10 cellular contexts compared by ENCODE assay signal in genomic region chr7:100679927-100680588, GRCh38. TPM values are rescaled to one million over a fixed set of nuclear protein-coding genes. Genes with fewer than 3 reads are reported as not detected.
DNase-seq lines count a peak whose midpoint lies in the region; ATAC-seq and TF ChIP-seq lines count a peak whose summit lies in the region.
"Had no signal": no experiment of that assay in that cellular context is flagged by ENCODE, and none has a peak within 500 bp of the region (broad histone marks: within the 10 kb centered on the region; RNA-seq: fewer than 3 reads in every experiment).

No MANE protein-coding gene starts in this region.

- no peak overlapping the region for H2BK120ac ChIP-seq in IMR-90 (ENCODE audit: low read depth, low read length)

- H4K8ac ChIP-seq in IMR-90 (ENCODE audit: low read depth in 2 of 2, low read length in 2 of 2), result no peak overlapping the region

- POLR2A ChIA-PET in IMR-90 (lab: Charles Lee; ENCODE audit: unreplicated experiment), result interaction anchor here (1.1 kb wide), 1 partner anchor 13 kb away, joined by 5 read pairs; the partner anchor contains the start of gene GIGYF1
- POLR2A ChIA-PET in naive thymus-derived CD8-positive, alpha-beta T cell (lab: Charles Lee), result interaction anchor here (0.6 to 11.9 kb wide), 14 partner anchors 11 to 383 kb away, joined by 3 to 170 read pairs (median 5); partner anchors contain the start of genes FBXO24, GIGYF1, LRCH4 and MOSPD3

- no peak overlapping the region for H2BK5ac ChIP-seq in IMR-90 (ENCODE audit: low read depth, low read length, poor library complexity, severe bottlenecking)

- H3K9me3 ChIP-seq in IMR-90 (ENCODE audit: control insufficient read depth, insufficient read depth, low read length), result no peaks in the 10 kb centered on the region

- H3K36me3 ChIP-seq in IMR-90 (ENCODE audit: control insufficient read depth, insufficient read depth, low read length), result peaks cover 77% of the 10 kb centered on the region

- H3K18ac ChIP-seq in IMR-90 (ENCODE audit: low read depth, low read length), result no peak overlapping the region

- no peak overlapping the region for H2AFZ ChIP-seq in IMR-90 (replicated peaks; ENCODE audit: low read length, poor library complexity)

- no peak overlapping the region for H2AK5ac ChIP-seq in IMR-90 (ENCODE audit: low read depth, low read length)

- intact Hi-C loops in IMR-90 (cut with micrococcal nuclease), result no loop called here

- H3K27me3 Mint-ChIP-seq in naive thymus-derived CD8-positive, alpha-beta T cell, result no peaks in the 10 kb centered on the region

- no peak overlapping the region for H3K56ac ChIP-seq in IMR-90 (ENCODE audit: extremely low read depth, insufficient read depth, low read length)

- no peak overlapping the region for H3K4me3 ChIP-seq in IMR-90 (ENCODE audit: insufficient read depth, low read depth, low read length)

- in situ Hi-C loops in IMR-90 (cut with MboI; ENCODE audit: low sequenced_read_pairs), result loop anchor here (10.0 kb wide), 1 partner anchor 205 kb away; the partner anchor contains the start of gene TSC22D4

- peaks cover 9% of the 10 kb centered on the region for H3K4me1 ChIP-seq in IMR-90 (ENCODE audit: control insufficient read depth, insufficient read depth, low read length)

- WGBS in IMR-90 (ENCODE audit: extremely low coverage in 2 of 2, insufficient read length in 1 of 2), 2 experiments, result 91% methylated on average over 4 of the region's 14 CpGs; no CpG with 5 or more reads in 1 of the 2 experiments

- H3K4me3 Mint-ChIP-seq in naive thymus-derived CD8-positive, alpha-beta T cell, result peak overlapping the region in 5 of 10 donors; percentile 22 to 54 (median 48)

- no peak overlapping the region for H4K5ac ChIP-seq in IMR-90 (ENCODE audit: low read depth, low read length)

- H3K27me3 ChIP-seq in IMR-90 (ENCODE audit: control insufficient read depth, insufficient read depth, low read length), result no peaks in the 10 kb centered on the region

- no peak overlapping the region for H3K9ac ChIP-seq in IMR-90 (ENCODE audit: low read depth, low read length)

- DNase-seq in AG20443 (ENCODE audit: low spot score), result peak; percentile 67
- no peak for DNase-seq in IMR-90
- DNase-seq in cerebellar cortex (ENCODE audit: low spot score), result peak; percentile 52
- DNase-seq in naive thymus-derived CD8-positive, alpha-beta T cell, result no peak
- DNase-seq in stimulated activated CD4-positive, alpha-beta T cell treated with anti-CD3 and anti-CD28 coated beads, Interleukin-4, amount 100 ng/mL, for 24 hours, result no peak
- no peak for DNase-seq in NCI-H1105 treated with DMSO at 0.1 percent for 48 hours (lab: John Stamatoyannopoulos, UW)
- DNase-seq in activated CD8-positive, alpha-beta memory T cell treated with anti-CD3 and anti-CD28 coated beads, Interleukin-2, amount 50 U/mL, for 4 hours, result no peak
- DNase-seq: kidney glomerular epithelial cell, NCI-H524 had no signal

- H3K23ac ChIP-seq in IMR-90 (ENCODE audit: low read depth, low read length), result no peak overlapping the region

- no peak overlapping the region for H3K14ac ChIP-seq in IMR-90 (replicated peaks; ENCODE audit: low read depth, low read length)

- dilution Hi-C loops in IMR-90 (cut with HindIII; ENCODE audit: low sequenced_read_pairs, unreplicated experiment), result no loop called here

- H4K91ac ChIP-seq in IMR-90 (ENCODE audit: insufficient read depth, low read depth, low read length), result no peak overlapping the region

- no peak for TF ChIP-seq RAD21 in IMR-90 (IDR thresholded peaks at IDR 0.05; ENCODE audit: low read length)

- peak overlapping the region; percentile 54 to 90 (median 78) for H3K27ac Mint-ChIP-seq in naive thymus-derived CD8-positive, alpha-beta T cell

- H2BK20ac ChIP-seq in IMR-90 (ENCODE audit: low read depth, low read length), result no peak overlapping the region

- H3K9me3 Mint-ChIP-seq in naive thymus-derived CD8-positive, alpha-beta T cell, result no peaks in the 10 kb centered on the region

- BruUV-seq in IMR-90 (replicated peaks; lab: Mats Ljungman, UMichigan), result TSS peak; percentile 56

- peak overlapping the region; percentile 15 for H2AK9ac ChIP-seq in IMR-90 (replicated peaks; ENCODE audit: low read depth, low read length, poor library complexity)

- H3K4me1 Mint-ChIP-seq in naive thymus-derived CD8-positive, alpha-beta T cell, result peaks cover 20 to 47% (median 42%) of the 10 kb centered on the region in 4 donors

- no peak for TF ChIP-seq CTCF in IMR-90 (conservative IDR thresholded peaks at IDR 0.05; ENCODE audit: low read depth, low read length)

- TF ChIP-seq POLR2A in IMR-90 (IDR thresholded peaks at IDR 0.05; ENCODE audit: low read depth, low read length), result no peak

- peaks cover 0 to 48% (median 2%) of the 10 kb centered on the region in 3 donors for H3K36me3 Mint-ChIP-seq in naive thymus-derived CD8-positive, alpha-beta T cell

- no peak overlapping the region for H3K27ac ChIP-seq in IMR-90 (ENCODE audit: insufficient read depth, low read length)

- H3K9me1 ChIP-seq in IMR-90 (ENCODE audit: insufficient read depth, low read length), result no peaks in the 10 kb centered on the region

- no peak overlapping the region for H3K4me2 ChIP-seq in IMR-90 (ENCODE audit: low read depth, low read length)

- ATAC-seq in IMR-90 (ENCODE audit: low read depth), result no peak
- ATAC-seq in naive thymus-derived CD8-positive, alpha-beta T cell, result no peak
- no peak for ATAC-seq in GM19351 (IDR thresholded peaks at IDR 0.05; ENCODE audit: unreplicated experiment)

- no peak overlapping the region for H2BK15ac ChIP-seq in IMR-90 (ENCODE audit: low read depth, low read length)

- H4K20me1 ChIP-seq in IMR-90 (ENCODE audit: insufficient read depth, low read length), result peaks cover 54% of the 10 kb centered on the region

- CTCF ChIA-PET in IMR-90 (lab: Yijun Ruan, JAX), result no interaction called here

- H3K79me1 ChIP-seq in IMR-90 (ENCODE audit: low read depth in 1 of 2, low read length in 2 of 2), result peaks cover 13 to 52% of the 10 kb centered on the region in 2 experiments

- no peak overlapping the region for H3K4ac ChIP-seq in IMR-90 (ENCODE audit: low read depth, low read length)

TF ChIP-seq in IMR-90, 13 proteins besides CTCF, POLR2A, EP300 and RAD21 (continues in another document):
- TF ChIP-seq SMC3 (IDR thresholded peaks at IDR 0.05; ENCODE audit: low read depth, low read length), result no peak
- TF ChIP-seq CHD1 (IDR thresholded peaks at IDR 0.05; ENCODE audit: low read depth, low read length), result no peak
- no peak for TF ChIP-seq NFE2L2 (IDR thresholded peaks at IDR 0.05; ENCODE audit: low read depth, low read length)
- TF ChIP-seq ELK1 (IDR thresholded peaks at IDR 0.05; ENCODE audit: borderline replicate concordance, low read depth, low read length), result no peak
- no peak for TF ChIP-seq BHLHE40 (IDR thresholded peaks at IDR 0.05; ENCODE audit: low read depth, low read length)
- no peak for TF ChIP-seq MAFK (IDR thresholded peaks at IDR 0.05; ENCODE audit: low read depth, low read length)
- no peak for TF ChIP-seq RCOR1 (IDR thresholded peaks at IDR 0.05; ENCODE audit: insufficient replicate concordance, low read length)
- TF ChIP-seq RFX5 (IDR thresholded peaks at IDR 0.05; ENCODE audit: low read depth, low read length), result no peak
- no peak for TF ChIP-seq MAZ (IDR thresholded peaks at IDR 0.05; ENCODE audit: borderline replicate concordance, low read depth, low read length)
- no peak for TF ChIP-seq FOS (IDR thresholded peaks at IDR 0.05; ENCODE audit: low read depth, low read length)
- TF ChIP-seq CEBPB (IDR thresholded peaks at IDR 0.05; ENCODE audit: low read depth, low read length), result no peak

RNA-seq across cellular contexts. Expression of gene GNB2, which starts 6.5 kb away (rescaled TPM):
- 62.0 and 67.5 TPM in 2 replicates for total RNA-seq in IMR-90 (2012; rRNA removed)
- polyA plus RNA-seq in IMR-90 (2012; rRNA removed), result 245 and 279 TPM in 2 replicates
- 186 and 472 TPM in 2 replicates for polyA plus RNA-seq in IMR-90 (2012; cell fraction: cytosol; rRNA removed)
- 166 and 348 TPM in 2 replicates for polyA plus RNA-seq in IMR-90 (2012; cell fraction: nucleus; rRNA removed; ENCODE audit: low replicate concordance)
- 100 to 1,000 TPM; 117 to 118 TPM for total RNA-seq in naive thymus-derived CD8-positive, alpha-beta T cell
- 10 to 100 TPM; 34.8 to 42.4 (median 42.1) TPM for polyA plus RNA-seq in naive thymus-derived CD8-positive, alpha-beta T cell

RNA-seq across cellular contexts. Expression of gene GIGYF1, which starts 14.0 kb away (rescaled TPM):
- 3.0 and 3.3 TPM in 2 replicates for total RNA-seq in IMR-90 (2012; rRNA removed)
- polyA plus RNA-seq in IMR-90 (2012; rRNA removed), result 10.7 and 11.6 TPM in 2 replicates
- polyA plus RNA-seq in IMR-90 (2012; cell fraction: cytosol; rRNA removed), result 3.3 and 4.8 TPM in 2 replicates
- polyA plus RNA-seq in IMR-90 (2012; cell fraction: nucleus; rRNA removed; ENCODE audit: low replicate concordance), result 80.8 and 113 TPM in 2 replicates
- total RNA-seq in naive thymus-derived CD8-positive, alpha-beta T cell, result 100 to 1,000 TPM; 118 to 122 TPM
- 1 to 10 TPM in 2 of 3 donors, under 1 TPM in 1; 0.83 to 3.0 (median 1.0) TPM for polyA plus RNA-seq in naive thymus-derived CD8-positive, alpha-beta T cell

RNA-seq across cellular contexts. Expression of gene ACTL6B, which starts 23.8 kb away (rescaled TPM):
- not detected in 2 replicates for total RNA-seq in IMR-90 (2012; rRNA removed)
- not detected in 2 replicates for polyA plus RNA-seq in IMR-90 (2012; rRNA removed)
- not detected in 2 replicates for polyA plus RNA-seq in IMR-90 (2012; cell fraction: cytosol; rRNA removed)
- polyA plus RNA-seq in IMR-90 (2012; cell fraction: nucleus; rRNA removed; ENCODE audit: low replicate concordance), result not detected in 2 replicates
- total RNA-seq in naive thymus-derived CD8-positive, alpha-beta T cell, result not detected
- not detected for polyA plus RNA-seq in naive thymus-derived CD8-positive, alpha-beta T cell

RNA-seq across cellular contexts. Expression of gene POP7, which starts 25.9 kb away (rescaled TPM):
- 14.9 and 16.9 TPM in 2 replicates for total RNA-seq in IMR-90 (2012; rRNA removed)
- polyA plus RNA-seq in IMR-90 (2012; rRNA removed), result 38.0 and 50.5 TPM in 2 replicates
- 50.9 and 63.4 TPM in 2 replicates for polyA plus RNA-seq in IMR-90 (2012; cell fraction: cytosol; rRNA removed)
- 12.0 and 23.5 TPM in 2 replicates for polyA plus RNA-seq in IMR-90 (2012; cell fraction: nucleus; rRNA removed; ENCODE audit: low replicate concordance)
- 10 to 100 TPM; 16.9 to 17.5 TPM for total RNA-seq in naive thymus-derived CD8-positive, alpha-beta T cell
- 10 to 100 TPM; 32.6 to 41.7 (median 33.0) TPM for polyA plus RNA-seq in naive thymus-derived CD8-positive, alpha-beta T cell

RNA-seq across cellular contexts. Expression of gene TFR2, which starts 38.7 kb away (rescaled TPM):
- total RNA-seq in IMR-90 (2012; rRNA removed), result under 0.01 and 0.18 TPM in 2 replicates
- 0.24 and 0.50 TPM in 2 replicates for polyA plus RNA-seq in IMR-90 (2012; rRNA removed)
- 0.63 and 1.2 TPM in 2 replicates for polyA plus RNA-seq in IMR-90 (2012; cell fraction: cytosol; rRNA removed)
- 1.1 and 2.4 TPM in 2 replicates for polyA plus RNA-seq in IMR-90 (2012; cell fraction: nucleus; rRNA removed; ENCODE audit: low replicate concordance)
- total RNA-seq in naive thymus-derived CD8-positive, alpha-beta T cell, result 1 to 10 TPM; 2.6 to 5.9 TPM
- 1 to 10 TPM in 1 of 3 donors, under 1 TPM in 2; 0.51 to 1.3 (median 0.79) TPM for polyA plus RNA-seq in naive thymus-derived CD8-positive, alpha-beta T cell

Comparison
In these comparisons a context has a peak if more than half of its experiments do, and no peak if none do; other contexts are left out.
1. DNase-seq: peak in AG20443 (single experiment) and cerebellar cortex (single experiment); none in IMR-90 (single experiment), naive thymus-derived CD8-positive, alpha-beta T cell (0 of 10), stimulated activated CD4-positive, alpha-beta T cell treated with anti-CD3 and anti-CD28 coated beads, Interleukin-4, amount 100 ng/mL, for 24 hours (single experiment), NCI-H1105 treated with DMSO at 0.1 percent for 48 hours (single experiment) and activated CD8-positive, alpha-beta memory T cell treated with anti-CD3 and anti-CD28 coated beads, Interleukin-2, amount 50 U/mL, for 4 hours (single experiment).
2. RNA of gene GIGYF1, which starts 14.0 kb away (total RNA-seq): 118 to 122 TPM in naive thymus-derived CD8-positive, alpha-beta T cell; 3.0 to 3.3 TPM in IMR-90; every median in the first group is over 10 times any median in the second.